In genomic region chr6:148747493-148748160, GRCh38 we compare ENCODE assay signal across 8 cellular contexts. TPM values are rescaled to one million over a fixed set of nuclear protein-coding genes. Genes with fewer than 3 reads are reported as not detected.
DNase-seq lines count a peak whose midpoint lies in the region; ATAC-seq and TF ChIP-seq lines count a peak whose summit lies in the region.

No MANE protein-coding gene starts in this region.

- peak overlapping the region; percentile 68 for H3K9ac ChIP-seq in DND-41 (ENCODE audit: low read depth, low read length)

- CTCF ChIA-PET in OCI-LY7 (lab: Charles Lee; ENCODE audit: unreplicated experiment) = interaction anchor here (0.7 kb wide), 1 partner anchor 11 kb away, joined by 3 read pairs; no protein-coding TSS in a partner anchor

- peaks cover 10% of the 10 kb centered on the region for H3K4me1 Mint-ChIP-seq in glutamatergic neuron (ENCODE audit: low read depth, unreplicated experiment)

- no peak for TF ChIP-seq EP300 in ovary (IDR thresholded peaks at IDR 0.05)

- DNase-seq in DND-41 (peak; percentile 70), HCEC 1CT (peak; percentile 41), OCI-LY7 (ENCODE audit: low spot score) (peak; percentile 65), glutamatergic neuron (peak; percentile 72), ovary (peak; percentile 55 to 72 (median 66)), KG1 (lab: John Stamatoyannopoulos, UW) (no peak), COLO829 (ENCODE audit: low spot score) (no peak)
- peak; percentile 88 for DNase-seq in activated effector memory CD4-positive, alpha-beta T cell treated with anti-CD3 and anti-CD28 coated beads, Interleukin-2, amount 50 U/mL, for 16 hours

- H4K20me1 ChIP-seq in DND-41 (ENCODE audit: insufficient read depth, low read length) (peaks cover 12% of the 10 kb centered on the region), OCI-LY7 (ENCODE audit: insufficient read depth, low read length) (no peaks in the 10 kb centered on the region)

- H3K36me3 Mint-ChIP-seq in glutamatergic neuron (ENCODE audit: unreplicated experiment) = no peaks in the 10 kb centered on the region

- H3K27ac Mint-ChIP-seq in glutamatergic neuron (ENCODE audit: unreplicated experiment) = no peak overlapping the region

- peaks cover 1% of the 10 kb centered on the region for H3K9me3 Mint-ChIP-seq in glutamatergic neuron (ENCODE audit: unreplicated experiment)

- peaks cover 11% of the 10 kb centered on the region for H3K27me3 ChIP-seq in DND-41 (ENCODE audit: insufficient read depth, low read length, poor library complexity)
- H3K27me3 ChIP-seq in ovary = no peaks in the 10 kb centered on the region

- H2AFZ ChIP-seq in DND-41 (ENCODE audit: low read depth, low read length) (peak overlapping the region; percentile 94), OCI-LY7 (ENCODE audit: low read length) (peak overlapping the region; percentile 78)

- no peak overlapping the region for H3K27ac ChIP-seq in DND-41 (ENCODE audit: low read length)
- H3K27ac ChIP-seq in OCI-LY7 (ENCODE audit: low read depth, low read length, poor library complexity, severe bottlenecking) = no peak overlapping the region
- peak overlapping the region; percentile 64 to 87 for H3K27ac ChIP-seq in ovary

- H3K4me3 ChIP-seq in DND-41 (ENCODE audit: low read depth in 1 of 2, low read length in 2 of 2) (peak overlapping the region; percentile 67 to 86), OCI-LY7 (ENCODE audit: low read depth, low read length, poor library complexity, severe bottlenecking) (peak overlapping the region; percentile 84), ovary (peak overlapping the region; percentile 88)

- no peaks in the 10 kb centered on the region for H3K9me3 ChIP-seq in DND-41 (ENCODE audit: insufficient read depth, low read length, severe bottlenecking)
- no peaks in the 10 kb centered on the region for H3K9me3 ChIP-seq in OCI-LY7 (ENCODE audit: low read length)
- H3K9me3 ChIP-seq in ovary = no peaks in the 10 kb centered on the region

- intact Hi-C loops in OCI-LY7 (cut with micrococcal nuclease; ENCODE audit: unreplicated experiment) = loop anchor here (1.0 to 2.0 kb wide), 2 partner anchors 225 to 279 kb away; no protein-coding TSS in a partner anchor
- intact Hi-C loops in ovary (cut with DNase I) = loop anchor here (5.0 to 10.0 kb wide), 3 partner anchors 197 to 207 kb away; no protein-coding TSS in a partner anchor

- no peak for TF ChIP-seq POLR2A in ovary (IDR thresholded peaks at IDR 0.05)

- no peaks in the 10 kb centered on the region for H3K9me2 ChIP-seq in OCI-LY7 (ENCODE audit: insufficient read depth, low read length)

- 0 to 1% (median 0%) methylated on average over 16 to 66 of the region's 66 CpGs for WGBS in ovary, 3 donors

- H3K4me3 Mint-ChIP-seq in glutamatergic neuron (ENCODE audit: unreplicated experiment) = peak overlapping the region; percentile 93

- H3K79me2 ChIP-seq in DND-41 (ENCODE audit: insufficient read depth, low read length) (peaks cover 4% of the 10 kb centered on the region), OCI-LY7 (ENCODE audit: insufficient read depth, low read depth, low read length) (no peaks in the 10 kb centered on the region)

- ATAC-seq in DND-41 (ENCODE audit: insufficient read depth, low read depth) = peak; percentile 68

- H3K4me1 ChIP-seq in DND-41 (ENCODE audit: insufficient read depth, low read length) = peaks cover 33% of the 10 kb centered on the region
- peaks cover 14% of the 10 kb centered on the region for H3K4me1 ChIP-seq in OCI-LY7 (ENCODE audit: insufficient read depth, low read length, poor library complexity, severe bottlenecking)
- peaks cover 1% of the 10 kb centered on the region for H3K4me1 ChIP-seq in ovary (ENCODE audit: insufficient read depth)

- peak overlapping the region; percentile 84 for H3K4me2 ChIP-seq in DND-41 (ENCODE audit: insufficient read depth, low read length)
- peak overlapping the region; percentile 77 for H3K4me2 ChIP-seq in OCI-LY7 (ENCODE audit: low read length)

- POLR2A ChIA-PET in OCI-LY7 (lab: Charles Lee) = no interaction called here

- TF ChIP-seq CTCF in DND-41 (IDR thresholded peaks at IDR 0.05; ENCODE audit: borderline replicate concordance, extremely low read depth, low read length, poor library complexity, severe bottlenecking) (peak; percentile 49), OCI-LY7 (conservative IDR thresholded peaks at IDR 0.05; ENCODE audit: low read length) (peak; percentile 56), glutamatergic neuron (IDR thresholded peaks at IDR 0.05; ENCODE audit: partially characterized antibody, unreplicated experiment) (no peak), ovary (IDR thresholded peaks at IDR 0.05) (no peak)

- H3K36me3 ChIP-seq in DND-41 (ENCODE audit: insufficient read depth, low read length) = no peaks in the 10 kb centered on the region
- no peaks in the 10 kb centered on the region for H3K36me3 ChIP-seq in OCI-LY7 (ENCODE audit: insufficient read depth, low read length)
- H3K36me3 ChIP-seq in ovary = no peaks in the 10 kb centered on the region

- BruUV-seq in OCI-LY7 (replicated peaks; lab: Mats Ljungman, UMichigan) = no TSS peak

- no peaks in the 10 kb centered on the region for H3K27me3 Mint-ChIP-seq in glutamatergic neuron (ENCODE audit: unreplicated experiment)

RNA-seq across cellular contexts. Expression of gene UST, which starts 0.8 kb away (rescaled TPM):
- total RNA-seq in OCI-LY7 (2014; rRNA removed; shearing (Covaris generic)) = 0.59 and 1.4 TPM in 2 replicates
- 3.4 and 4.1 TPM in 2 replicates for total RNA-seq in OCI-LY7 (2022)
- total RNA-seq in glutamatergic neuron (ENCODE audit: unreplicated experiment) = 11.2 TPM
- 10 to 100 TPM; 12.3 to 19.3 (median 16.5) TPM for total RNA-seq in ovary
- 10 to 100 TPM; 11.8 to 20.1 TPM for polyA plus RNA-seq in ovary

Comparison
In these comparisons a context has a peak if more than half of its experiments do, and no peak if none do; other contexts are left out.
1. DNase-seq: peak in DND-41 (single experiment), HCEC 1CT (single experiment), OCI-LY7 (single experiment), activated effector memory CD4-positive, alpha-beta T cell treated with anti-CD3 and anti-CD28 coated beads, Interleukin-2, amount 50 U/mL, for 16 hours (single experiment), glutamatergic neuron (single experiment) and ovary (5 of 5); none in KG1 (single experiment) and COLO829 (single experiment).
2. H3K27ac ChIP-seq: peak in ovary (2 of 2); none in DND-41 (single experiment) and OCI-LY7 (single experiment).
3. CTCF ChIP-seq: peak in DND-41 (single experiment) and OCI-LY7 (single experiment); none in glutamatergic neuron (single experiment) and ovary (0 of 3).
4. Peak in every context shown above with its lines, with median percentiles within 50 percentile points of each other: H3K4me3 ChIP-seq.